8 cellular contexts compared by ENCODE assay signal in genomic region chr3:81723732-81724313, GRCh38. TPM values are rescaled to one million over a fixed set of nuclear protein-coding genes. Genes with fewer than 3 reads are reported as not detected.
DNase-seq lines count a peak whose midpoint lies in the region; ATAC-seq and TF ChIP-seq lines count a peak whose summit lies in the region.
"Had no signal": no experiment of that assay in that cellular context is flagged by ENCODE, and none has a peak within 500 bp of the region (broad histone marks: within the 10 kb centered on the region; RNA-seq: fewer than 3 reads in every experiment).

No MANE protein-coding gene starts in this region.

- no peak overlapping the region for H3K4ac ChIP-seq in H9 (ENCODE audit: low read depth, low read length)

- in situ Hi-C loops in gastrocnemius medialis (cut with MboI; ENCODE audit: low sequenced_read_pairs in 4 of 4), result no loop called here

- H4K5ac ChIP-seq in H9 (ENCODE audit: insufficient read length, low read depth, low read length), result no peak overlapping the region

- ATAC-seq in gastrocnemius medialis (peak in 1 of 2 donors; percentile 34), HG02938 (IDR thresholded peaks at IDR 0.05; ENCODE audit: unreplicated experiment) (no peak), GM18861 (IDR thresholded peaks at IDR 0.05; ENCODE audit: unreplicated experiment) (no peak)
- ATAC-seq: stimulated activated naive CD8-positive, alpha-beta T cell treated with anti-CD3 and anti-CD28 coated beads, Interleukin-15, Interleukin-2, amounts not matched to agents 100 U/mL and 50 U/mL, for 24 hours had no signal

- no peak overlapping the region for H2AFZ ChIP-seq in H9 (ENCODE audit: low read length)

- no peaks in the 10 kb centered on the region for H3K9me3 ChIP-seq in H9 (ENCODE audit: control insufficient read depth, low read depth, low read length)
- no peaks in the 10 kb centered on the region for H3K9me3 ChIP-seq in gastrocnemius medialis

- H2BK12ac ChIP-seq in H9 (ENCODE audit: insufficient read length, low read depth, low read length), result no peak overlapping the region

- POLR2A ChIA-PET in RWPE1 (lab: Yijun Ruan, JAX; ENCODE audit: low non-redundant PET), result no interaction called here

- TF ChIP-seq CTCF in H9 (conservative IDR thresholded peaks at IDR 0.05), result no peak
- TF ChIP-seq CTCF in RWPE1 (conservative IDR thresholded peaks at IDR 0.05; ENCODE audit: low read depth), result no peak
- TF ChIP-seq CTCF in gastrocnemius medialis (IDR thresholded peaks at IDR 0.05 in 4 of 5, conservative IDR thresholded peaks at IDR 0.05 in 1 of 5), result no peak

- H3K18ac ChIP-seq in H9 (ENCODE audit: insufficient read length, low read depth, low read length), result no peak overlapping the region

- no peaks in the 10 kb centered on the region for H3K79me2 ChIP-seq in H9 (ENCODE audit: insufficient read depth, low read length)

- H3K27me3 Mint-ChIP-seq in H9 (ENCODE audit: low read depth), result no peaks in the 10 kb centered on the region

- H3K56ac ChIP-seq in H9 (ENCODE audit: insufficient read length, low read depth, low read length), result no peak overlapping the region

- no CpG with 5 or more reads among the region's 4 CpGs for WGBS in H9 (ENCODE audit: extremely low coverage, insufficient read length, low lambda C conversion rate)

- H3K14ac ChIP-seq in H9 (ENCODE audit: insufficient read depth, low read length), result no peak overlapping the region

- H3K4me1 ChIP-seq in H9 (ENCODE audit: insufficient read depth, low read length), result no peaks in the 10 kb centered on the region
- peaks cover 33 to 52% of the 10 kb centered on the region in 2 donors for H3K4me1 ChIP-seq in gastrocnemius medialis

- CTCF ChIA-PET in RWPE1 (lab: Yijun Ruan, JAX), result no interaction called here

- H3K4me3 Mint-ChIP-seq in H9, result no peak overlapping the region

- no peak overlapping the region for H2AK5ac ChIP-seq in H9 (ENCODE audit: insufficient read length, low read length)

- H2BK5ac ChIP-seq in H9 (ENCODE audit: insufficient read length, low read length), result no peak overlapping the region

- H3K4me3 ChIP-seq in gastrocnemius medialis, result no peak overlapping the region

- peak overlapping the region in 2 of 3 experiments; percentile 53 to 68; a peak in 5 of 7 replicates for H3K27ac Mint-ChIP-seq in H9

- no peaks in the 10 kb centered on the region for H4K20me1 ChIP-seq in H9 (ENCODE audit: control insufficient read depth, insufficient read depth, insufficient read length)

- H3K27me3 ChIP-seq in H9 (ENCODE audit: insufficient read depth, low read length), result no peaks in the 10 kb centered on the region
- H3K27me3 ChIP-seq in gastrocnemius medialis, result no peaks in the 10 kb centered on the region

- H2BK20ac ChIP-seq in H9 (ENCODE audit: low read depth, low read length, poor library complexity, severe bottlenecking), result no peak overlapping the region

- no peak overlapping the region for H3K23ac ChIP-seq in H9 (ENCODE audit: insufficient read length, low read depth, low read length)

- H3K9ac ChIP-seq in H9 (ENCODE audit: extremely low read depth, insufficient read length, low read length), result no peak overlapping the region

- H3K23me2 ChIP-seq in H9 (ENCODE audit: insufficient read length, low read depth, low read length, poor library complexity, severe bottlenecking), result no peaks in the 10 kb centered on the region

- DNase-seq in H9 (no peak), RWPE1 (ENCODE audit: low spot score) (peak; percentile 5), globus pallidus (ENCODE audit: low spot score) (peak; percentile 22), gastrocnemius medialis (no peak), SKM-1 (lab: John Stamatoyannopoulos, UW; ENCODE audit: unreplicated experiment) (no peak)
- DNase-seq: stimulated activated naive CD8-positive, alpha-beta T cell treated with anti-CD3 and anti-CD28 coated beads, Interleukin-15, Interleukin-2, amounts not matched to agents 100 U/mL and 50 U/mL, for 24 hours had no signal

- intact Hi-C loops in gastrocnemius medialis (cut with DNase I; ENCODE audit: low total_unique reads), result no loop called here

- no peak for TF ChIP-seq POLR2A in gastrocnemius medialis (IDR thresholded peaks at IDR 0.05)

- no peak overlapping the region for H3K4me2 ChIP-seq in H9 (ENCODE audit: insufficient read depth, insufficient read length, low read length)

- no peak overlapping the region for H4K8ac ChIP-seq in H9 (replicated peaks; ENCODE audit: insufficient read length, low read depth, low read length)

- H3K27ac ChIP-seq in H9 (ENCODE audit: insufficient read length, low read depth, low read length) (no peak overlapping the region), RWPE1 (no peak overlapping the region), gastrocnemius medialis (peak overlapping the region; percentile 13 to 41 (median 28))

- no peaks in the 10 kb centered on the region for H3K36me3 ChIP-seq in gastrocnemius medialis

- no peak overlapping the region for H3T11ph ChIP-seq in H9 (ENCODE audit: low read length)

- no peak overlapping the region for H2BK120ac ChIP-seq in H9 (ENCODE audit: low read depth, low read length, poor library complexity, severe bottlenecking)

- no peaks in the 10 kb centered on the region for H3K79me1 ChIP-seq in H9 (ENCODE audit: insufficient read depth, low read depth, low read length, poor library complexity, severe bottlenecking)

- no peaks in the 10 kb centered on the region for H3K9me3 Mint-ChIP-seq in H9

- no peak overlapping the region for H4K91ac ChIP-seq in H9 (ENCODE audit: insufficient read length, low read depth, low read length)

- H3K4me1 Mint-ChIP-seq in H9, result peaks cover 0 to 5% of the 10 kb centered on the region in 2 experiments; a peak in 3 of 4 replicates

- no peak overlapping the region for H2BK15ac ChIP-seq in H9 (ENCODE audit: low read depth, low read length)

- no peaks in the 10 kb centered on the region for H3K36me3 Mint-ChIP-seq in H9 (ENCODE audit: insufficient read depth in 1 of 3, low read depth in 3 of 3)

RNA-seq across cellular contexts. Expression of gene GBE1, which starts 37.6 kb away (rescaled TPM):
- total RNA-seq in H9 (2021), result 13.2 and 13.8 TPM in 2 replicates
- total RNA-seq in gastrocnemius medialis, result 100 to 1,000 TPM; 127 to 319 (median 239) TPM

Comparison
In these comparisons a context has a peak if more than half of its experiments do, and no peak if none do; other contexts are left out.
1. DNase-seq: peak in RWPE1 (single experiment) and globus pallidus (single experiment); none in H9 (single experiment), gastrocnemius medialis (0 of 2) and SKM-1 (single experiment).
2. H3K27ac ChIP-seq: peak in gastrocnemius medialis (4 of 4); none in H9 (single experiment) and RWPE1 (single experiment).